Comparison of ENCODE assay signal across 9 cellular contexts in genomic region chr6:24283043-24283985, GRCh38.
DNase-seq lines count a peak whose midpoint lies in the region; ATAC-seq and TF ChIP-seq lines count a peak whose summit lies in the region.
"Had no signal": no experiment of that assay in that cellular context is flagged by ENCODE, and none has a peak within 500 bp of the region (broad histone marks: within the 10 kb centered on the region; RNA-seq: fewer than 3 reads in every experiment).

No MANE protein-coding gene starts in this region.

- TF ChIP-seq CTCF in neural progenitor cell (IDR thresholded peaks at IDR 0.05): peak; percentile 66

- H3K4me2 ChIP-seq in neural progenitor cell: peak overlapping the region; percentile 78

- no peaks in the 10 kb centered on the region for H4K20me1 ChIP-seq in neural progenitor cell (ENCODE audit: low read depth)

- H2AFZ ChIP-seq in neural progenitor cell (replicated peaks): peak overlapping the region; percentile 98

- H3K27ac ChIP-seq in neural progenitor cell: no peak overlapping the region
- H3K27ac ChIP-seq: neutrophil had no signal

- H3K9ac ChIP-seq in neural progenitor cell: no peak overlapping the region

- H3K4me3 ChIP-seq in neural progenitor cell: peak overlapping the region; percentile 42

- peak; percentile 88 for ATAC-seq in GM21528 (IDR thresholded peaks at IDR 0.05; ENCODE audit: low FRiP score, unreplicated experiment)
- peak; percentile 77 to 80 for ATAC-seq in activated T-cell treated with anti-CD3 and anti-CD28 coated beads, Interleukin-2, amount 50 U/mL, for 4 hours

- peaks cover 9% of the 10 kb centered on the region for H3K27me3 Mint-ChIP-seq in activated T-cell treated with anti-CD3 and anti-CD28 coated beads, Interleukin-2, amount 50 U/mL, for 4 hours (ENCODE audit: low read depth)
- H3K27me3 Mint-ChIP-seq in neural progenitor cell (ENCODE audit: insufficient read depth, low read depth): no peaks in the 10 kb centered on the region

- H3K4me1 Mint-ChIP-seq in activated T-cell treated with anti-CD3 and anti-CD28 coated beads, Interleukin-2, amount 50 U/mL, for 4 hours (ENCODE audit: low read depth): peaks cover 8% of the 10 kb centered on the region
- peaks cover 5% of the 10 kb centered on the region for H3K4me1 Mint-ChIP-seq in neural progenitor cell

- peak; percentile 60 for DNase-seq in EH (ENCODE audit: low read depth)
- peak; percentile 84 for DNase-seq in HT-29 (ENCODE audit: low spot score)
- peak; percentile 96 for DNase-seq in NCI-H748 treated with DMSO at 0.1 percent for 48 hours (lab: John Stamatoyannopoulos, UW)
- DNase-seq in activated T-cell treated with anti-CD3 and anti-CD28 coated beads, Interleukin-2, amount 50 U/mL, for 4 hours: no peak
- DNase-seq in fibroblast of the conjunctiva (ENCODE audit: low read depth): peak; percentile 47
- peak; percentile 89 for DNase-seq in neural progenitor cell (ENCODE audit: low spot score)
- DNase-seq in GOT3 (lab: John Stamatoyannopoulos, UW): no peak

- peaks cover 6% of the 10 kb centered on the region for H3K4me1 ChIP-seq in neural progenitor cell

- H3K79me2 ChIP-seq in neural progenitor cell (ENCODE audit: low read depth): no peaks in the 10 kb centered on the region

- H3K9me3 Mint-ChIP-seq in activated T-cell treated with anti-CD3 and anti-CD28 coated beads, Interleukin-2, amount 50 U/mL, for 4 hours: no peaks in the 10 kb centered on the region
- H3K9me3 Mint-ChIP-seq in neural progenitor cell: no peaks in the 10 kb centered on the region

- H3K9me3 ChIP-seq in neural progenitor cell (ENCODE audit: low read depth): no peaks in the 10 kb centered on the region
- H3K9me3 ChIP-seq: neutrophil had no signal

- peak overlapping the region; percentile 0 for H3K4me3 Mint-ChIP-seq in activated T-cell treated with anti-CD3 and anti-CD28 coated beads, Interleukin-2, amount 50 U/mL, for 4 hours
- peak overlapping the region; percentile 70 for H3K4me3 Mint-ChIP-seq in neural progenitor cell

- no peaks in the 10 kb centered on the region for H3K27me3 ChIP-seq in neural progenitor cell

- H3K36me3 Mint-ChIP-seq in activated T-cell treated with anti-CD3 and anti-CD28 coated beads, Interleukin-2, amount 50 U/mL, for 4 hours (ENCODE audit: insufficient read depth): no peaks in the 10 kb centered on the region
- H3K36me3 Mint-ChIP-seq in neural progenitor cell: peaks cover 2% of the 10 kb centered on the region

- H3K27ac Mint-ChIP-seq in neural progenitor cell: peak overlapping the region; percentile 73

- no peaks in the 10 kb centered on the region for H3K36me3 ChIP-seq in neural progenitor cell
- H3K36me3 ChIP-seq: neutrophil had no signal

- no peaks in the 10 kb centered on the region for H3F3A ChIP-seq in neural progenitor cell (ENCODE audit: low read depth)

Comparison
In these comparisons a context has a peak if more than half of its experiments do, and no peak if none do; other contexts are left out.
1. DNase-seq: peak in EH (single experiment), HT-29 (single experiment), NCI-H748 treated with DMSO at 0.1 percent for 48 hours (single experiment), fibroblast of the conjunctiva (single experiment) and neural progenitor cell (single experiment); none in activated T-cell treated with anti-CD3 and anti-CD28 coated beads, Interleukin-2, amount 50 U/mL, for 4 hours (single experiment) and GOT3 (single experiment).